ENCODE assay signal across 8 cellular contexts in the genomic region with DNA sequence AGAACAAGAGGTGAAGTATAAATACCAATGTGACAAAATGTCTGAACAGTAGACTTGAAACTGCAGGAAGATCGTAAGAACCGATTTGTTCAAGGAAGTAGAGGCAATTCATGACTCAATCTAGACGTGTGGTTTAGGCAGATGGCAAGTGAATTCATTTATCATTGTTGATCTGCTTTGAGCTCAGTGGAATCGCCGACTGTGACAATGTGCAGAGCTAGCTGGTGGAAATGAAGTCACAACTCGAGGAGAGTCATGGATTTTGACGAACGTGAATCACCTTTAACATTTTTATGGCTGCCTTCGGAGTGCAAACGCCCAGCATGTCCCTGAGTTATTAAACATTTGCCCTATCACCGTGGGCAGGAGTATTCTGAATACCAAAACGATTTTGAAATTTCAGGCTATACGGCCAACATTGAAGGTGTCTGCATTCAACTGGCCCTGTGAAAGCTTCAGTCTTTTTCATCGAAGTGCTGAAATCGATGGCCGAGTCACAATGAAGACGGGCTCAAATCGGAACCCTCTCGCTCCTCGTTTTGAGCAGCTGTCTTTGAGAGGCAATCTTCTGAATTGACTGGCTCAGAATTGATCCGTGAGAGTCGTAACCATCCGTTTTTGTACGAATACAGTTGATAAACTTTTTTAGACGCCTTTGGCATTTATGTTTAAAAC. TPM values are rescaled to one million over a fixed set of nuclear protein-coding genes. Genes with fewer than 3 reads are reported as not detected.
DNase-seq lines count a peak whose midpoint lies in the region; ATAC-seq and TF ChIP-seq lines count a peak whose summit lies in the region.

No MANE protein-coding gene starts in this region.

- no peak for TF ChIP-seq CTCF in adrenal gland (IDR thresholded peaks at IDR 0.05)

- H3K27me3 ChIP-seq in adrenal gland = no peaks in the 10 kb centered on the region
- no peaks in the 10 kb centered on the region for H3K27me3 ChIP-seq in iPS DF 6.9 (ENCODE audit: control insufficient read depth, insufficient read depth, low read length)
- H3K27me3 ChIP-seq in skeletal muscle tissue (ENCODE audit: control insufficient read depth in 3 of 3, insufficient read depth in 3 of 3, low read length in 3 of 3) = no peaks in the 10 kb centered on the region

- DNase-seq in NCI-H524 (lab: John Stamatoyannopoulos, UW) (peak; percentile 54 to 60), NCI-H524 treated with DMSO at 0.1 percent for 48 hours (lab: John Stamatoyannopoulos, UW) (no peak), SK-N-MC (ENCODE audit: low read depth, low spot score) (no peak), adrenal gland (peak in 5 of 7 donors; percentile 20 to 62 (median 47)), iPS DF 6.9 (ENCODE audit: low read depth, low spot score) (no peak), ureter (ENCODE audit: low spot score) (no peak)

- intact Hi-C loops in adrenal gland (cut with DNase I) = no loop called here

- 1 to 44% (median 15%) methylated on average over 10 to 25 of the region's 25 CpGs for WGBS in adrenal gland, 4 donors
- WGBS in iPS DF 6.9 (ENCODE audit: insufficient coverage, insufficient read length) = no CpG with 5 or more reads among the region's 25 CpGs

- H3K9me3 ChIP-seq in SK-N-MC (ENCODE audit: low read depth, low read length) (no peaks in the 10 kb centered on the region), adrenal gland (replicated peaks in 1 of 3) (no peaks in the 10 kb centered on the region), iPS DF 6.9 (ENCODE audit: control insufficient read depth, insufficient read depth, low read length) (no peaks in the 10 kb centered on the region), skeletal muscle tissue (ENCODE audit: control insufficient read depth in 3 of 3, low read length in 3 of 3) (no peaks in the 10 kb centered on the region)

- H3K4me1 ChIP-seq in adrenal gland (replicated peaks in 1 of 2) = peaks cover 6 to 7% of the 10 kb centered on the region in 2 donors
- no peaks in the 10 kb centered on the region; the same call in 1 of the 2 replicates for H3K4me1 ChIP-seq in iPS DF 6.9 (ENCODE audit: control insufficient read depth, insufficient read depth, low read length)
- peaks cover 0 to 9% (median 4%) of the 10 kb centered on the region in 3 donors for H3K4me1 ChIP-seq in skeletal muscle tissue (ENCODE audit: control insufficient read depth in 3 of 3, insufficient read depth in 3 of 3, low read length in 3 of 3)

- no peak for TF ChIP-seq POLR2A in adrenal gland (IDR thresholded peaks at IDR 0.05)

- H3K4me3 ChIP-seq in SK-N-MC = peak overlapping the region; percentile 91
- peak overlapping the region in 1 of 4 donors; percentile 59 for H3K4me3 ChIP-seq in adrenal gland
- H3K4me3 ChIP-seq in iPS DF 6.9 (ENCODE audit: low read length) = peak overlapping the region; percentile 30; the same call in 1 of the 2 replicates
- H3K4me3 ChIP-seq in skeletal muscle tissue (ENCODE audit: low read length in 3 of 3) = peak overlapping the region; percentile 60 to 99 (median 61)

- H3K27ac ChIP-seq in SK-N-MC (peak overlapping the region; percentile 83), adrenal gland (peak overlapping the region in 4 of 5 donors; percentile 73 to 90 (median 88)), iPS DF 6.9 (ENCODE audit: low read length) (no peak overlapping the region), skeletal muscle tissue (ENCODE audit: low read depth, low read length) (peak overlapping the region; percentile 87)

- H3K36me3 ChIP-seq in SK-N-MC (ENCODE audit: insufficient read depth, low read length) (peaks cover 4% of the 10 kb centered on the region; the same call in 1 of the 2 replicates), adrenal gland (replicated peaks in 1 of 2) (no peaks in the 10 kb centered on the region), iPS DF 6.9 (ENCODE audit: control insufficient read depth, insufficient read depth, low read length) (no peaks in the 10 kb centered on the region), skeletal muscle tissue (ENCODE audit: control insufficient read depth in 3 of 3, insufficient read depth in 3 of 3, low read length in 3 of 3) (no peaks in the 10 kb centered on the region)

- ATAC-seq in HG03432 (IDR thresholded peaks at IDR 0.05; ENCODE audit: unreplicated experiment) = peak; percentile 27

- H3K9ac ChIP-seq in SK-N-MC (ENCODE audit: insufficient read length) = peak overlapping the region; percentile 78
- peak overlapping the region; percentile 61 to 92 (median 65) for H3K9ac ChIP-seq in skeletal muscle tissue (ENCODE audit: low read depth in 1 of 3, low read length in 3 of 3)

RNA-seq across cellular contexts. Expression of a gene that starts 0.7 kb away (rescaled TPM):
- total RNA-seq in adrenal gland = 100 to 1,000 TPM in 5 of 8 donors, 10 to 100 TPM in 3; 38.0 to 164 (median 103) TPM
- 100 to 1,000 TPM in 1 of 3 donors, 10 to 100 TPM in 2; 38.6 to 127 (median 77.0) TPM for polyA plus RNA-seq in adrenal gland
- total RNA-seq in skeletal muscle tissue = 123 TPM
- 225 TPM for total RNA-seq in ureter

RNA-seq across cellular contexts. Expression of a gene that starts 46.0 kb away (rescaled TPM):
- 1 to 10 TPM in 6 of 8 donors, under 1 TPM in 2; 0.18 to 5.9 (median 1.8) TPM for total RNA-seq in adrenal gland
- 10 to 100 TPM in 1 of 3 donors, 1 to 10 TPM in 2; 1.9 to 23.3 (median 2.6) TPM for polyA plus RNA-seq in adrenal gland
- total RNA-seq in skeletal muscle tissue = 2.6 TPM
- total RNA-seq in ureter = 1.6 TPM

Comparison
In these comparisons a context has a peak if more than half of its experiments do, and no peak if none do; other contexts are left out.
1. DNase-seq: peak in NCI-H524 (2 of 2) and adrenal gland (5 of 7); none in NCI-H524 treated with DMSO at 0.1 percent for 48 hours (single experiment), SK-N-MC (single experiment), iPS DF 6.9 (single experiment) and ureter (single experiment).